Comparison of ENCODE assay signal across 16 cellular contexts in the genomic region with DNA sequence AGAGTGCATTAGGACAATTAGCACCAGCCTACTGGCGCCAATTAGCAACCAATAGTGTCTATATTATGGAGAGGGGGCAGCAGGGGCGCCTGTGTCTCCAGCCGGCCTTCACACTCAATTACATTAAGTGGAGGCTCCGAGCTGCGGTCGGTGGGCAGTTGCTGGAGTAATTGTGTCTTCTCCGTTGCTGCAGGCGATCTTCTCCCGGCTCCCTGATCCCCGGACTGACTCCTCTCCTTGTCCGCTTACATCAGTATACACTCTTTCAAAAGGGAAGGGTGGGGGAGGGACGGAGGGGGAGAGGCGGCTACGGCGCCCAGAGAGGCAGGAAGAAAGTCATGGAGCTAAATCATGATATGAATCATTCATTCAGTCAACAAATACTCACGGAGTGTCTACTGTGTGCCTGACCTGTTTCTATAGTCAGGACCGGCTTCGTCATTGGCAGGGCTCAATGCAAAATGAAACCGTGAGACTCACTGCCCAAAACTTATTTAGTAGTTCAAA.
DNase-seq lines count a peak whose midpoint lies in the region; ATAC-seq and TF ChIP-seq lines count a peak whose summit lies in the region.
"Had no signal": no experiment of that assay in that cellular context is flagged by ENCODE, and none has a peak within 500 bp of the region (broad histone marks: within the 10 kb centered on the region; RNA-seq: fewer than 3 reads in every experiment).

No MANE protein-coding gene starts in this region.

- peak overlapping the region; percentile 8 for H3K4me2 ChIP-seq in fibroblast of lung (ENCODE audit: extremely low read depth, insufficient read depth, low read length)

- H3K79me2 ChIP-seq in fibroblast of lung (ENCODE audit: control insufficient read depth, insufficient read depth, low read length): no peaks in the 10 kb centered on the region

- no peak overlapping the region for H2AFZ ChIP-seq in fibroblast of lung (ENCODE audit: low read length)

- H3K27me3 Mint-ChIP-seq in activated T-cell treated with anti-CD3 and anti-CD28 coated beads, Interleukin-2, amount 50 U/mL, for 4 hours (ENCODE audit: low read depth): no peaks in the 10 kb centered on the region
- H3K27me3 Mint-ChIP-seq: IgD-negative memory B cell had no signal

- H3K27ac ChIP-seq in fibroblast of lung (ENCODE audit: insufficient read depth, low read length) (no peak overlapping the region), stomach smooth muscle (ENCODE audit: low read length) (no peak overlapping the region)
- H3K27ac ChIP-seq: body of pancreas, left ventricle myocardium inferior had no signal

- peaks cover 5% of the 10 kb centered on the region for H3K9me3 Mint-ChIP-seq in activated T-cell treated with anti-CD3 and anti-CD28 coated beads, Interleukin-2, amount 50 U/mL, for 4 hours

- no peak for TF ChIP-seq CTCF in fibroblast of lung (conservative IDR thresholded peaks at IDR 0.05 in 1 of 2, IDR thresholded peaks at IDR 0.05 in 1 of 2; ENCODE audit: low read depth in 1 of 2, low read length in 2 of 2)

- DNase-seq in H7 (peak; percentile 16), RPMI7951 (ENCODE audit: low read depth) (peak; percentile 64), fibroblast of lung (ENCODE audit: low read depth in 2 of 2) (peak; percentile 18 to 73), germinal center (ENCODE audit: low spot score) (no peak), 8988T (no peak)
- no peak for DNase-seq in activated T-cell treated with anti-CD3 and anti-CD28 coated beads, Interleukin-2, amount 50 U/mL, for 4 hours
- DNase-seq: activated CD4-positive, alpha-beta T cell treated with anti-CD3 and anti-CD28 coated beads for 4 hours; body of pancreas; COR-L47; effector memory CD4-positive, alpha-beta T cell; left ventricle myocardium inferior; natural killer cell; NCI-H1694 had no signal

- no peaks in the 10 kb centered on the region for H3K36me3 Mint-ChIP-seq in activated T-cell treated with anti-CD3 and anti-CD28 coated beads, Interleukin-2, amount 50 U/mL, for 4 hours (ENCODE audit: insufficient read depth)
- H3K36me3 Mint-ChIP-seq: IgD-negative memory B cell, natural killer cell had no signal

- H3K4me3 ChIP-seq in H7 (ENCODE audit: insufficient read depth, low read depth, low read length) (no peak overlapping the region), fibroblast of lung (replicated peaks in 1 of 4; ENCODE audit: control extremely low read depth in 1 of 4, insufficient read depth in 1 of 4, low read depth in 3 of 4, low read length in 4 of 4) (peak overlapping the region in 3 of 4 experiments; percentile 4 to 33 (median 19)), stomach smooth muscle (ENCODE audit: low read length in 2 of 2) (peak overlapping the region; percentile 1 to 9)
- H3K4me3 ChIP-seq: body of pancreas, left ventricle myocardium inferior had no signal

- H3K4me3 Mint-ChIP-seq in activated T-cell treated with anti-CD3 and anti-CD28 coated beads, Interleukin-2, amount 50 U/mL, for 4 hours: no peak overlapping the region
- H3K4me3 Mint-ChIP-seq: IgD-negative memory B cell, natural killer cell had no signal

- H3K9me3 ChIP-seq in fibroblast of lung (ENCODE audit: control insufficient read depth, insufficient read depth, low read depth, low read length) (no peaks in the 10 kb centered on the region), stomach smooth muscle (ENCODE audit: control insufficient read depth in 2 of 2, low read length in 2 of 2) (no peaks in the 10 kb centered on the region)
- H3K9me3 ChIP-seq: body of pancreas, left ventricle myocardium inferior had no signal

- no peaks in the 10 kb centered on the region for H3K4me1 ChIP-seq in fibroblast of lung (ENCODE audit: control insufficient read depth, extremely low read depth, insufficient read depth, low read length)
- no peaks in the 10 kb centered on the region for H3K4me1 ChIP-seq in stomach smooth muscle (ENCODE audit: control insufficient read depth, insufficient read depth, low read length)
- H3K4me1 ChIP-seq: body of pancreas, left ventricle myocardium inferior had no signal

- no peaks in the 10 kb centered on the region for H3K4me1 Mint-ChIP-seq in activated T-cell treated with anti-CD3 and anti-CD28 coated beads, Interleukin-2, amount 50 U/mL, for 4 hours (ENCODE audit: low read depth)
- H3K4me1 Mint-ChIP-seq: natural killer cell had no signal

- H3K36me3 ChIP-seq in H7 (replicated peaks; ENCODE audit: control insufficient read depth, insufficient read depth, low read length) (no peaks in the 10 kb centered on the region), fibroblast of lung (ENCODE audit: control insufficient read depth, insufficient read depth, low read length) (no peaks in the 10 kb centered on the region), stomach smooth muscle (ENCODE audit: control insufficient read depth in 2 of 2, insufficient read depth in 2 of 2, low read length in 2 of 2) (no peaks in the 10 kb centered on the region)
- H3K36me3 ChIP-seq: left ventricle myocardium inferior had no signal

- ATAC-seq in activated T-cell treated with anti-CD3 and anti-CD28 coated beads, Interleukin-2, amount 50 U/mL, for 4 hours: no peak
- ATAC-seq: body of pancreas, natural killer cell, sciatic nerve had no signal

- H3K9ac ChIP-seq in fibroblast of lung (ENCODE audit: insufficient read depth, low read length) (no peak overlapping the region), stomach smooth muscle (ENCODE audit: low read length in 2 of 2) (no peak overlapping the region)

- no peaks in the 10 kb centered on the region for H4K20me1 ChIP-seq in fibroblast of lung (ENCODE audit: control insufficient read depth, extremely low read depth, insufficient read depth, low read length)

- H3K27me3 ChIP-seq in H7 (ENCODE audit: control insufficient read depth, insufficient read depth, low read length) (no peaks in the 10 kb centered on the region), fibroblast of lung (ENCODE audit: control insufficient read depth, insufficient read depth, low read length) (no peaks in the 10 kb centered on the region), stomach smooth muscle (ENCODE audit: control insufficient read depth in 1 of 2, insufficient read depth in 2 of 2, low read length in 2 of 2) (peaks cover 3 to 4% of the 10 kb centered on the region in 2 donors)
- H3K27me3 ChIP-seq: body of pancreas had no signal

Comparison
In these comparisons a context has a peak if more than half of its experiments do, and no peak if none do; other contexts are left out.
1. DNase-seq: peak in H7 (single experiment), RPMI7951 (single experiment) and fibroblast of lung (2 of 2); none in germinal center (single experiment), activated T-cell treated with anti-CD3 and anti-CD28 coated beads, Interleukin-2, amount 50 U/mL, for 4 hours (single experiment) and 8988T (single experiment).